In genomic region chr19:28878862-28879566, GRCh38 we compare ENCODE assay signal across 8 cellular contexts.
DNase-seq lines count a peak whose midpoint lies in the region; ATAC-seq and TF ChIP-seq lines count a peak whose summit lies in the region.

No MANE protein-coding gene starts in this region.

- peaks cover 15% of the 10 kb centered on the region for H3K27me3 Mint-ChIP-seq in CD4-positive, alpha-beta T cell
- H3K27me3 Mint-ChIP-seq in endothelial cell (ENCODE audit: unreplicated experiment) = no peaks in the 10 kb centered on the region
- peaks cover 0 to 6% of the 10 kb centered on the region in 2 donors for H3K27me3 Mint-ChIP-seq in stimulated activated naive B cell treated with anti-CD40 and anti-IgM and Interleukin-4, amounts not matched to agents 10 μg/mL and 1 μg/mL and 100 μg/mL, for 72 hours

- no peaks in the 10 kb centered on the region for H3K4me1 Mint-ChIP-seq in CD4-positive, alpha-beta T cell (ENCODE audit: low read depth)
- no peaks in the 10 kb centered on the region for H3K4me1 Mint-ChIP-seq in endothelial cell (ENCODE audit: unreplicated experiment)
- peaks cover 5 to 10% of the 10 kb centered on the region in 2 donors for H3K4me1 Mint-ChIP-seq in stimulated activated naive B cell treated with anti-CD40 and anti-IgM and Interleukin-4, amounts not matched to agents 10 μg/mL and 1 μg/mL and 100 μg/mL, for 72 hours

- CTCF ChIA-PET in CD4-positive, alpha-beta T cell (lab: Charles Lee) = no interaction called here
- CTCF ChIA-PET in HEK293T (lab: Yijun Ruan, JAX) = interaction anchor here (0.6 to 2.1 kb wide), 4 partner anchors 10 to 636 kb away, joined by 3 to 11 read pairs (median 4); no protein-coding TSS in a partner anchor

- POLR2A ChIA-PET in CD4-positive, alpha-beta T cell (lab: Charles Lee) = interaction anchor here (0.8 kb wide), 1 partner anchor 410 kb away, joined by 3 read pairs; no protein-coding TSS in a partner anchor
- POLR2A ChIA-PET in HEK293T (lab: Yijun Ruan, JAX) = no interaction called here

- intact Hi-C loops in CD4-positive, alpha-beta T cell (cut with DNase I, micrococcal nuclease) = loop anchor here (2.0 to 5.0 kb wide), 3 partner anchors 142 to 412 kb away; no protein-coding TSS in a partner anchor

- ATAC-seq in CD4-positive, alpha-beta T cell (ENCODE audit: poor library complexity) = no peak
- peak; percentile 69 to 87 for ATAC-seq in stimulated activated naive B cell treated with anti-CD40 and anti-IgM and Interleukin-4, amounts not matched to agents 10 μg/mL and 1 μg/mL and 100 μg/mL, for 72 hours (replicated peaks)
- ATAC-seq in GM18519 (IDR thresholded peaks at IDR 0.05; ENCODE audit: low FRiP score, unreplicated experiment) = no peak

- no peaks in the 10 kb centered on the region for H3K36me3 Mint-ChIP-seq in CD4-positive, alpha-beta T cell (ENCODE audit: low read depth)
- no peaks in the 10 kb centered on the region for H3K36me3 Mint-ChIP-seq in endothelial cell (ENCODE audit: low read depth, unreplicated experiment)
- H3K36me3 Mint-ChIP-seq in stimulated activated naive B cell treated with anti-CD40 and anti-IgM and Interleukin-4, amounts not matched to agents 10 μg/mL and 1 μg/mL and 100 μg/mL, for 72 hours = no peaks in the 10 kb centered on the region

- H3K9me3 ChIP-seq in CD4-positive, alpha-beta T cell (ENCODE audit: control insufficient read depth, low read length) = no peaks in the 10 kb centered on the region

- TF ChIP-seq CTCF in CD4-positive, alpha-beta T cell (IDR thresholded peaks at IDR 0.05) = peak; percentile 61
- peak; percentile 89 for TF ChIP-seq CTCF in endothelial cell (IDR thresholded peaks at IDR 0.05; ENCODE audit: unreplicated experiment)

- no peaks in the 10 kb centered on the region for H3K9me3 Mint-ChIP-seq in CD4-positive, alpha-beta T cell
- H3K9me3 Mint-ChIP-seq in endothelial cell (ENCODE audit: unreplicated experiment) = no peaks in the 10 kb centered on the region
- H3K9me3 Mint-ChIP-seq in stimulated activated naive B cell treated with anti-CD40 and anti-IgM and Interleukin-4, amounts not matched to agents 10 μg/mL and 1 μg/mL and 100 μg/mL, for 72 hours = no peaks in the 10 kb centered on the region

- H3K27ac Mint-ChIP-seq in CD4-positive, alpha-beta T cell = no peak overlapping the region
- H3K27ac Mint-ChIP-seq in endothelial cell (ENCODE audit: unreplicated experiment) = no peak overlapping the region
- no peak overlapping the region for H3K27ac Mint-ChIP-seq in stimulated activated naive B cell treated with anti-CD40 and anti-IgM and Interleukin-4, amounts not matched to agents 10 μg/mL and 1 μg/mL and 100 μg/mL, for 72 hours

- H3K27ac ChIP-seq in CD4-positive, alpha-beta T cell (ENCODE audit: low read depth, low read length) = no peak overlapping the region

- peak; percentile 8 to 60 (median 20) for DNase-seq in CD4-positive, alpha-beta T cell
- DNase-seq in HEK293T (ENCODE audit: extremely low spot score) = peak; percentile 34
- DNase-seq in NCI-H82 (lab: John Stamatoyannopoulos, UW) = peak; percentile 91
- peak; percentile 6 to 39 for DNase-seq in activated CD8-positive, alpha-beta memory T cell treated with anti-CD3 and anti-CD28 coated beads for 1 hour (ENCODE audit: extremely low read depth in 1 of 2, low read depth in 1 of 2)
- peak; percentile 75 for DNase-seq in endothelial cell (ENCODE audit: low spot score)
- DNase-seq in mucosa of gallbladder (ENCODE audit: low spot score) = peak; percentile 66
- peak; percentile 24 for DNase-seq in stimulated activated naive B cell treated with anti-CD40 and anti-IgM and Interleukin-4, amounts not matched to agents 10 μg/mL and 1 μg/mL and 100 μg/mL, for 72 hours

- H3K27me3 ChIP-seq in CD4-positive, alpha-beta T cell (ENCODE audit: control insufficient read depth, insufficient read depth, low read length) = no peaks in the 10 kb centered on the region

- H3K4me3 Mint-ChIP-seq in CD4-positive, alpha-beta T cell = no peak overlapping the region
- H3K4me3 Mint-ChIP-seq in endothelial cell (ENCODE audit: unreplicated experiment) = no peak overlapping the region
- no peak overlapping the region for H3K4me3 Mint-ChIP-seq in stimulated activated naive B cell treated with anti-CD40 and anti-IgM and Interleukin-4, amounts not matched to agents 10 μg/mL and 1 μg/mL and 100 μg/mL, for 72 hours

TF ChIP-seq in HEK293T, 16 proteins besides CTCF, POLR2A, EP300 and RAD21:
- no peak for TF ChIP-seq SUZ12 (IDR thresholded peaks at IDR 0.05)
- TF ChIP-seq NFRKB (IDR thresholded peaks at IDR 0.05) = no peak
- no peak for TF ChIP-seq FOXM1 (IDR thresholded peaks at IDR 0.05; ENCODE audit: borderline replicate concordance)
- TF ChIP-seq ZNF384 (IDR thresholded peaks at IDR 0.05) = no peak
- TF ChIP-seq ELF4 (IDR thresholded peaks at IDR 0.05) = no peak
- no peak for TF ChIP-seq FOXK2 (IDR thresholded peaks at IDR 0.05)
TF ChIP-seq in HEK293T: peak in this region for 0.

Comparison
In these comparisons a context has a peak if more than half of its experiments do, and no peak if none do; other contexts are left out.
1. ATAC-seq: peak in stimulated activated naive B cell treated with anti-CD40 and anti-IgM and Interleukin-4, amounts not matched to agents 10 μg/mL and 1 μg/mL and 100 μg/mL, for 72 hours (2 of 2); none in CD4-positive, alpha-beta T cell (single experiment) and GM18519 (single experiment).
2. DNase-seq: peak in every context shown above with its lines; median percentile 91 in NCI-H82; 75 in endothelial cell; 66 in mucosa of gallbladder; 34 in HEK293T; 24 in stimulated activated naive B cell treated with anti-CD40 and anti-IgM and Interleukin-4, amounts not matched to agents 10 μg/mL and 1 μg/mL and 100 μg/mL, for 72 hours; 22 in activated CD8-positive, alpha-beta memory T cell treated with anti-CD3 and anti-CD28 coated beads for 1 hour; 20 in CD4-positive, alpha-beta T cell.